ENCODE assay signal across 17 cellular contexts in genomic region chr18:37764526-37764925, GRCh38.
A peak's percentile ranks its signal among the peaks of the same experiment; 100 is the strongest.
DNase-seq lines count a peak whose midpoint lies in the region; ATAC-seq and TF ChIP-seq lines count a peak whose summit lies in the region.
"Had no signal": no experiment of that assay in that cellular context is flagged by ENCODE, and none has a peak within 500 bp of the region (broad histone marks: within the 10 kb centered on the region; RNA-seq: fewer than 3 reads in every experiment).

No MANE protein-coding gene starts in this region.

- TF ChIP-seq EP300 in SK-N-SH (IDR thresholded peaks at IDR 0.05; ENCODE audit: borderline replicate concordance in 1 of 2, low read depth in 1 of 2, low read length in 1 of 2) (no peak), esophagus muscularis mucosa (IDR thresholded peaks at IDR 0.05) (no peak)

- no peaks in the 10 kb centered on the region for H3K79me2 ChIP-seq in SK-N-SH (ENCODE audit: insufficient read depth)

- H3K4me1 ChIP-seq in SK-N-SH (ENCODE audit: control insufficient read depth in 1 of 2, insufficient read depth in 2 of 2, low read depth in 1 of 2, low read length in 1 of 2) (peaks cover 0 to 9% of the 10 kb centered on the region in 2 experiments; a peak in 1 of 4 replicates), esophagus muscularis mucosa (no peaks in the 10 kb centered on the region), neuronal stem cell (ENCODE audit: control insufficient read depth in 2 of 2, insufficient read depth in 1 of 2, low read depth in 1 of 2, low read length in 2 of 2) (no peaks in the 10 kb centered on the region), body of pancreas (no peaks in the 10 kb centered on the region)
- H3K4me1 ChIP-seq: A549, Caco-2 had no signal

- H3K4ac ChIP-seq in neuronal stem cell (ENCODE audit: low read length) = no peak overlapping the region

- no peak overlapping the region for H2BK15ac ChIP-seq in neuronal stem cell (ENCODE audit: low read length)

- CTCF ChIA-PET in SK-N-SH (lab: Yijun Ruan, JAX) = interaction anchor here (1.0 to 3.9 kb wide), 4 partner anchors 12 to 727 kb away, joined by 3 to 30 read pairs (median 3); no protein-coding TSS in a partner anchor

- intact Hi-C loops in esophagus muscularis mucosa (cut with DNase I) (no loop called here), body of pancreas (cut with DNase I) (no loop called here)

- H3K36me3 ChIP-seq in SK-N-SH (replicated peaks in 1 of 2; ENCODE audit: control insufficient read depth in 1 of 2, insufficient read depth in 2 of 2, low read length in 1 of 2) (no peaks in the 10 kb centered on the region), esophagus muscularis mucosa (no peaks in the 10 kb centered on the region), neuronal stem cell (replicated peaks in 1 of 2; ENCODE audit: control insufficient read depth in 2 of 2, insufficient read depth in 2 of 2, low read length in 2 of 2) (no peaks in the 10 kb centered on the region), body of pancreas (replicated peaks in 1 of 2; ENCODE audit: insufficient read depth in 1 of 2, low read depth in 2 of 2) (no peaks in the 10 kb centered on the region)
- H3K36me3 ChIP-seq: BLaER1 treated with 17β-estradiol and CSF1 and Interleukin-3, amounts not matched to agents 10 nM and 100 nM had no signal

- ATAC-seq in SK-N-SH treated with all-trans-retinoic acid at 6 μM for 48 hours = no peak
- no peak for ATAC-seq in body of pancreas
- no peak for ATAC-seq in HG03097 (IDR thresholded peaks at IDR 0.05; ENCODE audit: low FRiP score, unreplicated experiment)
- ATAC-seq: A549; CD8-positive, alpha-beta T cell had no signal

- no peak overlapping the region for H2AK5ac ChIP-seq in neuronal stem cell (ENCODE audit: low read depth, low read length)

- TF ChIP-seq RAD21 in SK-N-SH (IDR thresholded peaks at IDR 0.05; ENCODE audit: low read length) = no peak

- H3K14ac ChIP-seq in neuronal stem cell (ENCODE audit: low read length) = no peak overlapping the region

- DNase-seq in SK-N-SH (peak; percentile 52), esophagus muscularis mucosa (ENCODE audit: extremely low spot score) (peak; percentile 60), neuronal stem cell (ENCODE audit: low spot score) (no peak), body of pancreas (no peak)
- DNase-seq: AML-193; Caco-2; Calu3; CD4-positive, alpha-beta T cell; CD8-positive, alpha-beta T cell; DMS79 treated with DMSO at 0.1 percent for 48 hours; GF-D8 had no signal

- no peak overlapping the region for H2AFZ ChIP-seq in SK-N-SH (ENCODE audit: low read depth)
- no peak overlapping the region for H2AFZ ChIP-seq in neuronal stem cell (ENCODE audit: low read length)

- TF ChIP-seq CTCF in SK-N-SH (IDR thresholded peaks at IDR 0.05) (no peak), esophagus muscularis mucosa (IDR thresholded peaks at IDR 0.05) (no peak), body of pancreas (IDR thresholded peaks at IDR 0.05) (no peak)

- H3K18ac ChIP-seq in neuronal stem cell (ENCODE audit: low read length) = peak overlapping the region; percentile 67

- no peak overlapping the region for H2BK5ac ChIP-seq in neuronal stem cell (ENCODE audit: low read length)

- WGBS in SK-N-SH (ENCODE audit: low lambda C conversion rate) = 20% methylated on average over 4 of the region's 4 CpGs
- WGBS in esophagus muscularis mucosa = 70% methylated on average over 4 of the region's 4 CpGs
- no CpG with 5 or more reads among the region's 4 CpGs for WGBS in neuronal stem cell (ENCODE audit: extremely low coverage in 2 of 2, insufficient read length in 2 of 2, insufficient replicate concordance in 1 of 2), 2 donors
- whole genome bisulfite sequencing in body of pancreas, 2 donors = 61 to 79% methylated on average over 4 of the region's 4 CpGs

- POLR2A ChIA-PET in SK-N-SH (lab: Yijun Ruan, JAX) = no interaction called here

- H4K20me1 ChIP-seq in SK-N-SH (ENCODE audit: insufficient read depth) = no peaks in the 10 kb centered on the region
- H4K20me1 ChIP-seq: BLaER1 treated with 17β-estradiol and CSF1 and Interleukin-3, amounts not matched to agents 10 nM and 100 nM had no signal

- no peaks in the 10 kb centered on the region for H3F3A ChIP-seq in SK-N-SH (replicated peaks; ENCODE audit: insufficient read depth)

- TF ChIP-seq POLR2A in esophagus muscularis mucosa (IDR thresholded peaks at IDR 0.05; ENCODE audit: low read depth) (no peak), body of pancreas (IDR thresholded peaks at IDR 0.05) (no peak)

- H3K9ac ChIP-seq in SK-N-SH (no peak overlapping the region), neuronal stem cell (ENCODE audit: low read depth, low read length, poor library complexity) (no peak overlapping the region)
- H3K9ac ChIP-seq: BLaER1 treated with 17β-estradiol and CSF1 and Interleukin-3, amounts not matched to agents 10 nM and 100 nM had no signal

- no peak overlapping the region for H3K27ac ChIP-seq in SK-N-SH (ENCODE audit: low read depth in 2 of 2, low read length in 1 of 2)
- H3K27ac ChIP-seq in esophagus muscularis mucosa (replicated peaks in 1 of 4) = no peak overlapping the region
- no peak overlapping the region for H3K27ac ChIP-seq in neuronal stem cell (replicated peaks; ENCODE audit: low read length)
- no peak overlapping the region for H3K27ac ChIP-seq in body of pancreas
- H3K27ac ChIP-seq: 22Rv1; A549; BLaER1 treated with 17β-estradiol and CSF1 and Interleukin-3, amounts not matched to agents 10 nM and 100 nM; C4-2B had no signal

- no peaks in the 10 kb centered on the region for H3K9me2 ChIP-seq in SK-N-SH

- no peaks in the 10 kb centered on the region for H3K9me3 ChIP-seq in SK-N-SH
- H3K9me3 ChIP-seq in esophagus muscularis mucosa = no peaks in the 10 kb centered on the region
- no peaks in the 10 kb centered on the region for H3K9me3 ChIP-seq in neuronal stem cell (replicated peaks in 1 of 2; ENCODE audit: control insufficient read depth in 2 of 2, insufficient read depth in 1 of 2, low read depth in 1 of 2, low read length in 2 of 2)
- H3K9me3 ChIP-seq in body of pancreas = no peaks in the 10 kb centered on the region
- H3K9me3 ChIP-seq: A549; BLaER1 treated with 17β-estradiol and CSF1 and Interleukin-3, amounts not matched to agents 10 nM and 100 nM; Caco-2 had no signal

- no peak overlapping the region for H3K4me2 ChIP-seq in SK-N-SH
- H3K4me2 ChIP-seq in neuronal stem cell (ENCODE audit: insufficient read depth, low read length, poor library complexity, severe bottlenecking) = no peak overlapping the region
- H3K4me2 ChIP-seq: A549; BLaER1 treated with 17β-estradiol and CSF1 and Interleukin-3, amounts not matched to agents 10 nM and 100 nM had no signal

- no peak overlapping the region for H3K23ac ChIP-seq in neuronal stem cell (ENCODE audit: low read depth, low read length, poor library complexity)

- no peaks in the 10 kb centered on the region for H3K79me1 ChIP-seq in neuronal stem cell (ENCODE audit: low read depth, low read length)

- no peak overlapping the region for H4K91ac ChIP-seq in neuronal stem cell (ENCODE audit: low read depth, low read length, poor library complexity)

- H4K8ac ChIP-seq in neuronal stem cell (ENCODE audit: low read depth, low read length) = no peak overlapping the region

- H2BK12ac ChIP-seq in neuronal stem cell (ENCODE audit: low read length) = no peak overlapping the region

- H3K4me3 ChIP-seq in SK-N-SH (ENCODE audit: low read depth in 2 of 2, low read length in 1 of 2) (no peak overlapping the region), esophagus muscularis mucosa (no peak overlapping the region), neuronal stem cell (ENCODE audit: low read length in 2 of 2) (no peak overlapping the region), body of pancreas (no peak overlapping the region)
- H3K4me3 ChIP-seq: A549; BLaER1 treated with 17β-estradiol and CSF1 and Interleukin-3, amounts not matched to agents 10 nM and 100 nM had no signal

- no peak overlapping the region for H2BK120ac ChIP-seq in neuronal stem cell (ENCODE audit: low read depth, low read length)

- H3K27me3 ChIP-seq in SK-N-SH (ENCODE audit: insufficient read depth) = no peaks in the 10 kb centered on the region
- H3K27me3 ChIP-seq in esophagus muscularis mucosa = no peaks in the 10 kb centered on the region
- H3K27me3 ChIP-seq in neuronal stem cell (ENCODE audit: control insufficient read depth in 3 of 3, insufficient read depth in 3 of 3, low read depth in 1 of 3, low read length in 3 of 3) = no peaks in the 10 kb centered on the region
- no peaks in the 10 kb centered on the region for H3K27me3 ChIP-seq in body of pancreas
- H3K27me3 ChIP-seq: BLaER1 treated with 17β-estradiol and CSF1 and Interleukin-3, amounts not matched to agents 10 nM and 100 nM had no signal

TF ChIP-seq in SK-N-SH, 30 proteins besides CTCF, POLR2A, EP300 and RAD21 (continues in another document):
- TF ChIP-seq JUND (IDR thresholded peaks at IDR 0.05) = no peak
- no peak for TF ChIP-seq CHD2 (IDR thresholded peaks at IDR 0.05; ENCODE audit: low read length, partially characterized antibody)
- TF ChIP-seq USF1 (IDR thresholded peaks at IDR 0.05; ENCODE audit: borderline replicate concordance, low read depth) = no peak
- TF ChIP-seq RCOR1 (IDR thresholded peaks at IDR 0.05; ENCODE audit: low read length) = no peak

TF ChIP-seq in SK-N-SH treated with all-trans-retinoic acid at 6 μM for 48 hours, 23 proteins besides CTCF, POLR2A, EP300 and RAD21 (continues in another document):
- TF ChIP-seq GLIS3 (CRISPR knock-in tag; IDR thresholded peaks at IDR 0.05) = no peak
- no peak; the same call in 1 of the 2 replicates for TF ChIP-seq TCF4 (CRISPR knock-in tag; IDR thresholded peaks at IDR 0.05; ENCODE audit: borderline replicate concordance)
- TF ChIP-seq CSDC2 (CRISPR knock-in tag; IDR thresholded peaks at IDR 0.05) = no peak
- no peak for TF ChIP-seq OSR1 (CRISPR knock-in tag; IDR thresholded peaks at IDR 0.05)
- no peak for TF ChIP-seq BACH2 (CRISPR knock-in tag; IDR thresholded peaks at IDR 0.05; ENCODE audit: borderline replicate concordance)
- TF ChIP-seq ZFP3 (CRISPR knock-in tag; IDR thresholded peaks at IDR 0.05) = no peak
- TF ChIP-seq ESRRG (CRISPR knock-in tag; IDR thresholded peaks at IDR 0.05) = no peak

Comparison
In these comparisons a context has a peak if more than half of its experiments do, and no peak if none do; other contexts are left out.
1. DNase-seq: peak in SK-N-SH (single experiment) and esophagus muscularis mucosa (single experiment); none in neuronal stem cell (single experiment) and body of pancreas (0 of 4).